2 cellular contexts compared by ENCODE assay signal in the genomic region with DNA sequence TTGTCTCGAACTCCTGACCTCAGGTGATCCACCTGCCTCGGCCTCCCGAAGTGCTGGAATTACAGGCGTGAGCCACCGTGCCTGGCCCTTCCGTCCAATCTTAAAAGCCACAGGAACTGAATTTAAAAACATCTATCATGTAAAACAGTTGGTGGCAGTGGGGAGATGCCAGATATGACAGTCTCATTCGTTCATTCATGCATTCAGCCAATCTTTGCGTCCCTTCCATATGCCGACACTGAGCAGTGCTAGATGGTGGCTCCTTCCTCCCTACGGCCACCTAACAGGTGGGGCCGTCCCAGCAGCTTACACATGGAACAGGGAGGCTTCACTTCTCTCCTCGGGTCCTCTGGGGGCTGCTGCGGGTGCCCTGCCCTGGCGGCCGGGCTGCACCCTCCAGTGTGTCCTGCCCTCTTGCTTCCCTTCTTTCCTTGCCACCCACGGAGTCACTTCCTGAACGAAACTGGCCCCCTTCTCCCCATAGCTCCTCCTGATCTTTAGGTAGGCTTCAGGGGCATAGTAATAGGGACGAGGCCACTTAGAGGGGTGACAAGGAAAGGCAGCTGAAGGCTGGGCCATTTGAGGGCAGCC.
TF ChIP-seq lines count a peak whose summit lies in the region.

No MANE protein-coding gene starts in this region.

TF ChIP-seq in K562, 482 proteins besides CTCF, POLR2A, EP300 and RAD21:
- TF ChIP-seq, protein P1, sequence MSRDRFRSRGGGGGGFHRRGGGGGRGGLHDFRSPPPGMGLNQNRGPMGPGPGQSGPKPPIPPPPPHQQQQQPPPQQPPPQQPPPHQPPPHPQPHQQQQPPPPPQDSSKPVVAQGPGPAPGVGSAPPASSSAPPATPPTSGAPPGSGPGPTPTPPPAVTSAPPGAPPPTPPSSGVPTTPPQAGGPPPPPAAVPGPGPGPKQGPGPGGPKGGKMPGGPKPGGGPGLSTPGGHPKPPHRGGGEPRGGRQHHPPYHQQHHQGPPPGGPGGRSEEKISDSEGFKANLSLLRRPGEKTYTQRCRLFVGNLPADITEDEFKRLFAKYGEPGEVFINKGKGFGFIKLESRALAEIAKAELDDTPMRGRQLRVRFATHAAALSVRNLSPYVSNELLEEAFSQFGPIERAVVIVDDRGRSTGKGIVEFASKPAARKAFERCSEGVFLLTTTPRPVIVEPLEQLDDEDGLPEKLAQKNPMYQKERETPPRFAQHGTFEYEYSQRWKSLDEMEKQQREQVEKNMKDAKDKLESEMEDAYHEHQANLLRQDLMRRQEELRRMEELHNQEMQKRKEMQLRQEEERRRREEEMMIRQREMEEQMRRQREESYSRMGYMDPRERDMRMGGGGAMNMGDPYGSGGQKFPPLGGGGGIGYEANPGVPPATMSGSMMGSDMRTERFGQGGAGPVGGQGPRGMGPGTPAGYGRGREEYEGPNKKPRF (IDR thresholded peaks at IDR 0.05; ENCODE audit: low read depth, low read length), result no peak
- TF ChIP-seq, protein P2, sequence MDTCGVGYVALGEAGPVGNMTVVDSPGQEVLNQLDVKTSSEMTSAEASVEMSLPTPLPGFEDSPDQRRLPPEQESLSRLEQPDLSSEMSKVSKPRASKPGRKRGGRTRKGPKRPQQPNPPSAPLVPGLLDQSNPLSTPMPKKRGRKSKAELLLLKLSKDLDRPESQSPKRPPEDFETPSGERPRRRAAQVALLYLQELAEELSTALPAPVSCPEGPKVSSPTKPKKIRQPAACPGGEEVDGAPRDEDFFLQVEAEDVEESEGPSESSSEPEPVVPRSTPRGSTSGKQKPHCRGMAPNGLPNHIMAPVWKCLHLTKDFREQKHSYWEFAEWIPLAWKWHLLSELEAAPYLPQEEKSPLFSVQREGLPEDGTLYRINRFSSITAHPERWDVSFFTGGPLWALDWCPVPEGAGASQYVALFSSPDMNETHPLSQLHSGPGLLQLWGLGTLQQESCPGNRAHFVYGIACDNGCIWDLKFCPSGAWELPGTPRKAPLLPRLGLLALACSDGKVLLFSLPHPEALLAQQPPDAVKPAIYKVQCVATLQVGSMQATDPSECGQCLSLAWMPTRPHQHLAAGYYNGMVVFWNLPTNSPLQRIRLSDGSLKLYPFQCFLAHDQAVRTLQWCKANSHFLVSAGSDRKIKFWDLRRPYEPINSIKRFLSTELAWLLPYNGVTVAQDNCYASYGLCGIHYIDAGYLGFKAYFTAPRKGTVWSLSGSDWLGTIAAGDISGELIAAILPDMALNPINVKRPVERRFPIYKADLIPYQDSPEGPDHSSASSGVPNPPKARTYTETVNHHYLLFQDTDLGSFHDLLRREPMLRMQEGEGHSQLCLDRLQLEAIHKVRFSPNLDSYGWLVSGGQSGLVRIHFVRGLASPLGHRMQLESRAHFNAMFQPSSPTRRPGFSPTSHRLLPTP (IDR thresholded peaks at IDR 0.05; ENCODE audit: borderline replicate concordance, extremely low read depth, insufficient read length), result no peak
- TF ChIP-seq ZNF24 (IDR thresholded peaks at IDR 0.05) (peak; percentile 63; the same call in 1 of the 2 replicates), ZNF232 (CRISPR knock-in tag; IDR thresholded peaks at IDR 0.05) (no peak)
- TF ChIP-seq, protein P3, sequence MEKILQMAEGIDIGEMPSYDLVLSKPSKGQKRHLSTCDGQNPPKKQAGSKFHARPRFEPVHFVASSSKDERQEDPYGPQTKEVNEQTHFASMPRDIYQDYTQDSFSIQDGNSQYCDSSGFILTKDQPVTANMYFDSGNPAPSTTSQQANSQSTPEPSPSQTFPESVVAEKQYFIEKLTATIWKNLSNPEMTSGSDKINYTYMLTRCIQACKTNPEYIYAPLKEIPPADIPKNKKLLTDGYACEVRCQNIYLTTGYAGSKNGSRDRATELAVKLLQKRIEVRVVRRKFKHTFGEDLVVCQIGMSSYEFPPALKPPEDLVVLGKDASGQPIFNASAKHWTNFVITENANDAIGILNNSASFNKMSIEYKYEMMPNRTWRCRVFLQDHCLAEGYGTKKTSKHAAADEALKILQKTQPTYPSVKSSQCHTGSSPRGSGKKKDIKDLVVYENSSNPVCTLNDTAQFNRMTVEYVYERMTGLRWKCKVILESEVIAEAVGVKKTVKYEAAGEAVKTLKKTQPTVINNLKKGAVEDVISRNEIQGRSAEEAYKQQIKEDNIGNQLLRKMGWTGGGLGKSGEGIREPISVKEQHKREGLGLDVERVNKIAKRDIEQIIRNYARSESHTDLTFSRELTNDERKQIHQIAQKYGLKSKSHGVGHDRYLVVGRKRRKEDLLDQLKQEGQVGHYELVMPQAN (IDR thresholded peaks at IDR 0.05; ENCODE audit: borderline replicate concordance), result no peak
- TF ChIP-seq, protein P4, sequence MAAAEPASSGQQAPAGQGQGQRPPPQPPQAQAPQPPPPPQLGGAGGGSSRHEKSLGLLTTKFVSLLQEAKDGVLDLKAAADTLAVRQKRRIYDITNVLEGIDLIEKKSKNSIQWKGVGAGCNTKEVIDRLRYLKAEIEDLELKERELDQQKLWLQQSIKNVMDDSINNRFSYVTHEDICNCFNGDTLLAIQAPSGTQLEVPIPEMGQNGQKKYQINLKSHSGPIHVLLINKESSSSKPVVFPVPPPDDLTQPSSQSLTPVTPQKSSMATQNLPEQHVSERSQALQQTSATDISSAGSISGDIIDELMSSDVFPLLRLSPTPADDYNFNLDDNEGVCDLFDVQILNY (CRISPR knock-in tag; IDR thresholded peaks at IDR 0.05), result no peak

TF ChIP-seq in HepG2, 621 proteins besides CTCF, POLR2A, EP300 and RAD21:
- TF ChIP-seq ZNF652 (CRISPR knock-in tag; IDR thresholded peaks at IDR 0.05; ENCODE audit: borderline replicate concordance, low read depth) (no peak), YY1 (IDR thresholded peaks at IDR 0.05; ENCODE audit: insufficient read depth, insufficient replicate concordance, low read depth, low read length) (no peak), MIXL1 (CRISPR knock-in tag; IDR thresholded peaks at IDR 0.05) (no peak), ZBTB38 (CRISPR knock-in tag; IDR thresholded peaks at IDR 0.05) (0 out of 2 replicates have a peak, but pooled peaks have one; percentile 41), MAF1 (CRISPR knock-in tag; IDR thresholded peaks at IDR 0.05; ENCODE audit: borderline replicate concordance) (no peak)
- TF ChIP-seq, protein P5, sequence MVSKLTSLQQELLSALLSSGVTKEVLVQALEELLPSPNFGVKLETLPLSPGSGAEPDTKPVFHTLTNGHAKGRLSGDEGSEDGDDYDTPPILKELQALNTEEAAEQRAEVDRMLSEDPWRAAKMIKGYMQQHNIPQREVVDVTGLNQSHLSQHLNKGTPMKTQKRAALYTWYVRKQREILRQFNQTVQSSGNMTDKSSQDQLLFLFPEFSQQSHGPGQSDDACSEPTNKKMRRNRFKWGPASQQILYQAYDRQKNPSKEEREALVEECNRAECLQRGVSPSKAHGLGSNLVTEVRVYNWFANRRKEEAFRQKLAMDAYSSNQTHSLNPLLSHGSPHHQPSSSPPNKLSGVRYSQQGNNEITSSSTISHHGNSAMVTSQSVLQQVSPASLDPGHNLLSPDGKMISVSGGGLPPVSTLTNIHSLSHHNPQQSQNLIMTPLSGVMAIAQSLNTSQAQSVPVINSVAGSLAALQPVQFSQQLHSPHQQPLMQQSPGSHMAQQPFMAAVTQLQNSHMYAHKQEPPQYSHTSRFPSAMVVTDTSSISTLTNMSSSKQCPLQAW (CRISPR knock-in tag; IDR thresholded peaks at IDR 0.05), result 0 out of 2 replicates have a peak, but pooled peaks have one; percentile 11
- TF ChIP-seq, protein P6, sequence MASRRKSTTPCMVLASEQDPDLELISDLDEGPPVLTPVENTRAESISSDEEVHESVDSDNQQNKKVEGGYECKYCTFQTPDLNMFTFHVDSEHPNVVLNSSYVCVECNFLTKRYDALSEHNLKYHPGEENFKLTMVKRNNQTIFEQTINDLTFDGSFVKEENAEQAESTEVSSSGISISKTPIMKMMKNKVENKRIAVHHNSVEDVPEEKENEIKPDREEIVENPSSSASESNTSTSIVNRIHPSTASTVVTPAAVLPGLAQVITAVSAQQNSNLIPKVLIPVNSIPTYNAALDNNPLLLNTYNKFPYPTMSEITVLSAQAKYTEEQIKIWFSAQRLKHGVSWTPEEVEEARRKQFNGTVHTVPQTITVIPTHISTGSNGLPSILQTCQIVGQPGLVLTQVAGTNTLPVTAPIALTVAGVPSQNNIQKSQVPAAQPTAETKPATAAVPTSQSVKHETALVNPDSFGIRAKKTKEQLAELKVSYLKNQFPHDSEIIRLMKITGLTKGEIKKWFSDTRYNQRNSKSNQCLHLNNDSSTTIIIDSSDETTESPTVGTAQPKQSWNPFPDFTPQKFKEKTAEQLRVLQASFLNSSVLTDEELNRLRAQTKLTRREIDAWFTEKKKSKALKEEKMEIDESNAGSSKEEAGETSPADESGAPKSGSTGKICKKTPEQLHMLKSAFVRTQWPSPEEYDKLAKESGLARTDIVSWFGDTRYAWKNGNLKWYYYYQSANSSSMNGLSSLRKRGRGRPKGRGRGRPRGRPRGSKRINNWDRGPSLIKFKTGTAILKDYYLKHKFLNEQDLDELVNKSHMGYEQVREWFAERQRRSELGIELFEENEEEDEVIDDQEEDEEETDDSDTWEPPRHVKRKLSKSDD (CRISPR knock-in tag; IDR thresholded peaks at IDR 0.05; ENCODE audit: low read depth), result no peak
- TF ChIP-seq, protein P7, sequence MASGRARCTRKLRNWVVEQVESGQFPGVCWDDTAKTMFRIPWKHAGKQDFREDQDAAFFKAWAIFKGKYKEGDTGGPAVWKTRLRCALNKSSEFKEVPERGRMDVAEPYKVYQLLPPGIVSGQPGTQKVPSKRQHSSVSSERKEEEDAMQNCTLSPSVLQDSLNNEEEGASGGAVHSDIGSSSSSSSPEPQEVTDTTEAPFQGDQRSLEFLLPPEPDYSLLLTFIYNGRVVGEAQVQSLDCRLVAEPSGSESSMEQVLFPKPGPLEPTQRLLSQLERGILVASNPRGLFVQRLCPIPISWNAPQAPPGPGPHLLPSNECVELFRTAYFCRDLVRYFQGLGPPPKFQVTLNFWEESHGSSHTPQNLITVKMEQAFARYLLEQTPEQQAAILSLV (CRISPR knock-in tag; IDR thresholded peaks at IDR 0.05; ENCODE audit: borderline replicate concordance), result 0 out of 2 replicates have a peak, but pooled peaks have one; percentile 51
- TF ChIP-seq, protein P8, sequence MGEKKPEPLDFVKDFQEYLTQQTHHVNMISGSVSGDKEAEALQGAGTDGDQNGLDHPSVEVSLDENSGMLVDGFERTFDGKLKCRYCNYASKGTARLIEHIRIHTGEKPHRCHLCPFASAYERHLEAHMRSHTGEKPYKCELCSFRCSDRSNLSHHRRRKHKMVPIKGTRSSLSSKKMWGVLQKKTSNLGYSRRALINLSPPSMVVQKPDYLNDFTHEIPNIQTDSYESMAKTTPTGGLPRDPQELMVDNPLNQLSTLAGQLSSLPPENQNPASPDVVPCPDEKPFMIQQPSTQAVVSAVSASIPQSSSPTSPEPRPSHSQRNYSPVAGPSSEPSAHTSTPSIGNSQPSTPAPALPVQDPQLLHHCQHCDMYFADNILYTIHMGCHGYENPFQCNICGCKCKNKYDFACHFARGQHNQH (CRISPR knock-in tag; IDR thresholded peaks at IDR 0.05), result no peak
- TF ChIP-seq, protein P9, sequence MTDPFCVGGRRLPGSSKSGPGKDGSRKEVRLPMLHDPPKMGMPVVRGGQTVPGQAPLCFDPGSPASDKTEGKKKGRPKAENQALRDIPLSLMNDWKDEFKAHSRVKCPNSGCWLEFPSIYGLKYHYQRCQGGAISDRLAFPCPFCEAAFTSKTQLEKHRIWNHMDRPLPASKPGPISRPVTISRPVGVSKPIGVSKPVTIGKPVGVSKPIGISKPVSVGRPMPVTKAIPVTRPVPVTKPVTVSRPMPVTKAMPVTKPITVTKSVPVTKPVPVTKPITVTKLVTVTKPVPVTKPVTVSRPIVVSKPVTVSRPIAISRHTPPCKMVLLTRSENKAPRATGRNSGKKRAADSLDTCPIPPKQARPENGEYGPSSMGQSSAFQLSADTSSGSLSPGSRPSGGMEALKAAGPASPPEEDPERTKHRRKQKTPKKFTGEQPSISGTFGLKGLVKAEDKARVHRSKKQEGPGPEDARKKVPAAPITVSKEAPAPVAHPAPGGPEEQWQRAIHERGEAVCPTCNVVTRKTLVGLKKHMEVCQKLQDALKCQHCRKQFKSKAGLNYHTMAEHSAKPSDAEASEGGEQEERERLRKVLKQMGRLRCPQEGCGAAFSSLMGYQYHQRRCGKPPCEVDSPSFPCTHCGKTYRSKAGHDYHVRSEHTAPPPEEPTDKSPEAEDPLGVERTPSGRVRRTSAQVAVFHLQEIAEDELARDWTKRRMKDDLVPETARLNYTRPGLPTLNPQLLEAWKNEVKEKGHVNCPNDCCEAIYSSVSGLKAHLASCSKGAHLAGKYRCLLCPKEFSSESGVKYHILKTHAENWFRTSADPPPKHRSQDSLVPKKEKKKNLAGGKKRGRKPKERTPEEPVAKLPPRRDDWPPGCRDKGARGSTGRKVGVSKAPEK (CRISPR knock-in tag; IDR thresholded peaks at IDR 0.05; ENCODE audit: borderline replicate concordance), result 0 out of 2 replicates have a peak, but pooled peaks have one; percentile 28
- TF ChIP-seq, protein P10, sequence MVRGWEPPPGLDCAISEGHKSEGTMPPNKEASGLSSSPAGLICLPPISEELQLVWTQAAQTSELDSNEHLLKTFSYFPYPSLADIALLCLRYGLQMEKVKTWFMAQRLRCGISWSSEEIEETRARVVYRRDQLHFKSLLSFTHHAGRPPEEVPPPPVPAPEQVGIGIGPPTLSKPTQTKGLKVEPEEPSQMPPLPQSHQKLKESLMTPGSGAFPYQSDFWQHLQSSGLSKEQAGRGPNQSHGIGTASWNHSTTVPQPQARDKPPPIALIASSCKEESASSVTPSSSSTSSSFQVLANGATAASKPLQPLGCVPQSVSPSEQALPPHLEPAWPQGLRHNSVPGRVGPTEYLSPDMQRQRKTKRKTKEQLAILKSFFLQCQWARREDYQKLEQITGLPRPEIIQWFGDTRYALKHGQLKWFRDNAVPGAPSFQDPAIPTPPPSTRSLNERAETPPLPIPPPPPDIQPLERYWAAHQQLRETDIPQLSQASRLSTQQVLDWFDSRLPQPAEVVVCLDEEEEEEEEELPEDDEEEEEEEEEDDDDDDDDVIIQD (CRISPR knock-in tag; IDR thresholded peaks at IDR 0.05; ENCODE audit: low read depth), result no peak
